ENCODE assay signal across 18 cellular contexts in genomic region chr1:85568660-85569059, GRCh38. TPM values are rescaled to one million over a fixed set of nuclear protein-coding genes. Genes with fewer than 3 reads are reported as not detected.
DNase-seq lines count a peak whose midpoint lies in the region; ATAC-seq, FAIRE-seq and TF ChIP-seq lines count a peak whose summit lies in the region.
"Had no signal": no experiment of that assay in that cellular context is flagged by ENCODE, and none has a peak within 500 bp of the region (broad histone marks: within the 10 kb centered on the region; RNA-seq: fewer than 3 reads in every experiment).

No MANE protein-coding gene starts in this region.

- no peaks in the 10 kb centered on the region for H3K79me2 ChIP-seq in keratinocyte (ENCODE audit: control insufficient read depth, insufficient read depth, low read length)

- H3K9me3 Mint-ChIP-seq in HFFc6 = peaks cover 4% of the 10 kb centered on the region; the same call in 1 of the 2 replicates
- H3K9me3 Mint-ChIP-seq: activated T-cell treated with anti-CD3 and anti-CD28 coated beads, Interleukin-2, amount 50 U/mL, for 24 hours had no signal

- H3K27me3 Mint-ChIP-seq in HFFc6 (ENCODE audit: insufficient read depth) = peaks cover 34% of the 10 kb centered on the region

- H3K4me1 ChIP-seq in ascending aorta (peaks cover 8 to 59% of the 10 kb centered on the region in 2 donors), keratinocyte (ENCODE audit: control insufficient read depth, extremely low read depth, insufficient read depth, low read length) (peaks cover 53% of the 10 kb centered on the region), thoracic aorta (ENCODE audit: control insufficient read depth in 1 of 2, low read depth in 2 of 2) (peaks cover 23 to 72% of the 10 kb centered on the region in 2 donors)
- H3K4me1 ChIP-seq: Peyer's patch had no signal

- H3K27ac Mint-ChIP-seq in HFFc6 = peak overlapping the region; percentile 83
- H3K27ac Mint-ChIP-seq: activated naive CD4-positive, alpha-beta T cell treated with anti-CD3 and anti-CD28 coated beads, Interleukin-2, amount 50 U/mL, for 72 hours; activated T-cell treated with anti-CD3 and anti-CD28 coated beads, Interleukin-2, amount 50 U/mL, for 24 hours; CD14-positive monocyte; naive thymus-derived CD8-positive, alpha-beta T cell had no signal

- peak overlapping the region; percentile 5 for H2AFZ ChIP-seq in keratinocyte (ENCODE audit: control insufficient read depth, low read length)

- TF ChIP-seq CTCF in HFFc6 (IDR thresholded peaks at IDR 0.05) = no peak
- TF ChIP-seq CTCF in ascending aorta (IDR thresholded peaks at IDR 0.05) = no peak
- TF ChIP-seq CTCF in keratinocyte (optimal IDR thresholded peaks at IDR 0.05 in 1 of 3, IDR thresholded peaks at IDR 0.05 in 1 of 3, conservative IDR thresholded peaks at IDR 0.05 in 1 of 3; ENCODE audit: extremely low read depth in 1 of 3, insufficient read depth in 2 of 3, low read length in 3 of 3) = peak in 1 of 3 experiments; percentile 27
- no peak for TF ChIP-seq CTCF in thoracic aorta (IDR thresholded peaks at IDR 0.05)

- H3K27ac ChIP-seq in ascending aorta (peak overlapping the region; percentile 73 to 84), keratinocyte (ENCODE audit: control insufficient read depth, insufficient read depth, low read length) (peak overlapping the region; percentile 37), thoracic aorta (peak overlapping the region; percentile 71 to 89)

- peaks cover 97% of the 10 kb centered on the region for H3K4me1 Mint-ChIP-seq in HFFc6 (ENCODE audit: low read depth)
- H3K4me1 Mint-ChIP-seq: CD14-positive monocyte; naive thymus-derived CD8-positive, alpha-beta T cell had no signal

- dilution Hi-C loops in keratinocyte (cut with MboI; ENCODE audit: extremely low pct_ligation_motif_present, low sequenced_read_pairs) = no loop called here

- no peak for FAIRE-seq in keratinocyte (lab: Jason Lieb, UNC)

- H3K9me3 ChIP-seq in ascending aorta (no peaks in the 10 kb centered on the region), keratinocyte (ENCODE audit: control insufficient read depth, low read depth, low read length) (no peaks in the 10 kb centered on the region), thoracic aorta (no peaks in the 10 kb centered on the region)
- H3K9me3 ChIP-seq: left lung, Peyer's patch had no signal

- H3K4me2 ChIP-seq in keratinocyte (ENCODE audit: control insufficient read depth, extremely low read depth, insufficient read depth, low read depth, low read length) = peak overlapping the region; percentile 36

- no peak for DNase-seq in HFFc6
- DNase-seq in ascending aorta (ENCODE audit: low spot score in 2 of 2) = no peak
- DNase-seq in keratinocyte (ENCODE audit: low read depth, low spot score) = no peak
- no peak for DNase-seq in thoracic aorta (ENCODE audit: low spot score)
- DNase-seq in NCI-H2227 treated with DMSO at 0.1 percent for 48 hours (lab: John Stamatoyannopoulos, UW) = no peak
- DNase-seq: activated CD4-positive, alpha-beta T cell treated with anti-CD3 and anti-CD28 coated beads, Interleukin-2, amount 50 U/mL, for 4 hours; activated T-cell treated with anti-CD3 and anti-CD28 coated beads, Interleukin-2, amount 50 U/mL, for 24 hours; effector memory CD4-positive, alpha-beta T cell; KG1; left lung; naive thymus-derived CD8-positive, alpha-beta T cell; NCI-H1105; NCI-H82; Peyer's patch had no signal

- no peaks in the 10 kb centered on the region for H4K20me1 ChIP-seq in keratinocyte (ENCODE audit: control insufficient read depth, extremely low read depth, insufficient read depth, low read length)

- ATAC-seq in thoracic aorta (ENCODE audit: insufficient number of reproducible peaks, low FRiP score, low read depth) (no peak), GM19452 (IDR thresholded peaks at IDR 0.05; ENCODE audit: unreplicated experiment) (no peak), GM21737 (IDR thresholded peaks at IDR 0.05; ENCODE audit: unreplicated experiment) (no peak)
- ATAC-seq: activated naive CD4-positive, alpha-beta T cell treated with anti-CD3 and anti-CD28 coated beads, Interleukin-2, amount 50 U/mL, for 72 hours; naive thymus-derived CD8-positive, alpha-beta T cell had no signal

- intact Hi-C loops in ascending aorta (cut with DNase I) = loop anchor here (2.0 kb wide), 1 partner anchor 18 kb away; no protein-coding TSS in a partner anchor

- H3K36me3 ChIP-seq in ascending aorta = no peaks in the 10 kb centered on the region
- no peaks in the 10 kb centered on the region for H3K36me3 ChIP-seq in keratinocyte (ENCODE audit: control insufficient read depth in 2 of 2, extremely low read depth in 1 of 2, insufficient read depth in 2 of 2, low read length in 2 of 2)
- no peaks in the 10 kb centered on the region for H3K36me3 ChIP-seq in thoracic aorta
- H3K36me3 ChIP-seq: left lung, Peyer's patch had no signal

- H3K27me3 ChIP-seq in ascending aorta (no peaks in the 10 kb centered on the region), keratinocyte (ENCODE audit: control insufficient read depth, extremely low read depth, insufficient read depth, low read length) (no peaks in the 10 kb centered on the region), thoracic aorta (replicated peaks; ENCODE audit: insufficient read depth) (no peaks in the 10 kb centered on the region)
- H3K27me3 ChIP-seq: left lung, Peyer's patch had no signal

- no peak overlapping the region for H3K9ac ChIP-seq in keratinocyte (ENCODE audit: control insufficient read depth, extremely low read depth, insufficient read depth, low read length)

- H3K9me1 ChIP-seq in keratinocyte (ENCODE audit: control insufficient read depth, extremely low read depth, insufficient read depth, low read length) = no peaks in the 10 kb centered on the region

- H3K4me3 Mint-ChIP-seq in HFFc6 = peak overlapping the region; percentile 72
- H3K4me3 Mint-ChIP-seq: activated T-cell treated with anti-CD3 and anti-CD28 coated beads, Interleukin-2, amount 50 U/mL, for 24 hours; CD14-positive monocyte; naive thymus-derived CD8-positive, alpha-beta T cell had no signal

- H3K4me3 ChIP-seq in ascending aorta = no peak overlapping the region
- no peak overlapping the region for H3K4me3 ChIP-seq in keratinocyte (ENCODE audit: control insufficient read depth in 2 of 3, extremely low read depth in 1 of 3, insufficient read depth in 2 of 3, low read depth in 1 of 3, low read length in 3 of 3)
- peak overlapping the region; percentile 5 for H3K4me3 ChIP-seq in thoracic aorta
- H3K4me3 ChIP-seq: left lung, Peyer's patch had no signal

- H3K36me3 Mint-ChIP-seq in HFFc6 (ENCODE audit: low read depth) = peaks cover 86% of the 10 kb centered on the region
- H3K36me3 Mint-ChIP-seq: activated naive CD4-positive, alpha-beta T cell treated with anti-CD3 and anti-CD28 coated beads, Interleukin-2, amount 50 U/mL, for 72 hours; CD14-positive monocyte had no signal

RNA-seq across cellular contexts. Expression of gene CCN1, which starts 11.9 kb away (rescaled TPM):
- total RNA-seq in HFFc6 (2021; fragmentation: NEBNext Ultra II Directional; extraction: Animal tissue kit (Norgen Biotek cat#: 25700)) = 1,000 to 10,000 TPM in 3 of 6 experiments, 100 to 1,000 TPM in 3; 877 to 1,071 (median 1,004) TPM
- total RNA-seq in ascending aorta = 933 TPM
- polyA plus RNA-seq in keratinocyte = 77.2 to 238 TPM (median 95.2 TPM) in 3 replicates
- polyA plus RNA-seq in keratinocyte (2011; ENCODE audit: low read depth) = 58.9 TPM
- 74.0 and 77.9 TPM in 2 replicates for polyA plus RNA-seq in keratinocyte (2011; cell fraction: cytosol; rRNA removed)
- 520 and 553 TPM in 2 replicates for polyA plus RNA-seq in keratinocyte (2011; cell fraction: nucleus; rRNA removed)
- polyA plus RNA-seq in keratinocyte (2012; ENCODE audit: low replicate concordance) = 186 and 227 TPM in 2 replicates
- polyA minus RNA-seq in keratinocyte = 54.3 to 160 TPM (median 85.0 TPM) in 3 replicates
- 143 TPM for polyA minus RNA-seq in keratinocyte (2011; cell fraction: cytosol; rRNA and poly(A)+ RNA removed)
- polyA minus RNA-seq in keratinocyte (2011; cell fraction: nucleus; rRNA and poly(A)+ RNA removed) = 180 and 278 TPM in 2 replicates
- 100 to 1,000 TPM; 107 to 413 TPM for total RNA-seq in thoracic aorta
- total RNA-seq: activated naive CD4-positive, alpha-beta T cell treated with anti-CD3 and anti-CD28 coated beads, Interleukin-2, amount 50 U/mL, for 72 hours; naive thymus-derived CD8-positive, alpha-beta T cell had no signal
- polyA plus RNA-seq: CD14-positive monocyte; naive thymus-derived CD8-positive, alpha-beta T cell had no signal
